16 cellular contexts compared by ENCODE assay signal in the genomic region with DNA sequence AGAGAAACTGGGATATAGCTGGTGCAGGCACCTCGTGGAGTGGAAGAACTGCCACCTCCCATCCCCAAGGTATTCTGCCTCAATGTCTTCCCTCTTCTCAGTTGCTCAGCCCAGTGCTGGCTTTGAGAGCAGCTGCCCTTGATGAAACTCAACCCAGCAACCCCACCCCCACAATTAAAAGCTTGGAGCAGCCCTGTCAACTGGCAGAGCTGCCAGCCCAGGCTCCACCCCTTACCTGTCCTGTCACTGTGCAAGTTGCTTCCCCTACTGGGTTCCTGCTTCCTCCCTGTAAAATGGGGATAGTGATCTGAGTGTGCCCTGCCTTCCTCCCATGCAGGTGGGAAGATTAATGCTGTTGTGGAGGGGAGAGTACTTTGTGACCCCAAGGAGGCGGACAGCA. TPM values are rescaled to one million over a fixed set of nuclear protein-coding genes. Genes with fewer than 3 reads are reported as not detected.
DNase-seq lines count a peak whose midpoint lies in the region; ATAC-seq, FAIRE-seq and TF ChIP-seq lines count a peak whose summit lies in the region.
"Had no signal": no experiment of that assay in that cellular context is flagged by ENCODE, and none has a peak within 500 bp of the region (broad histone marks: within the 10 kb centered on the region; RNA-seq: fewer than 3 reads in every experiment).

No MANE protein-coding gene starts in this region.

- no peaks in the 10 kb centered on the region for H3K9me3 ChIP-seq in K562 (replicated peaks; ENCODE audit: control insufficient read depth, insufficient read depth, low read depth, low read length)

- no peaks in the 10 kb centered on the region for H3K27me3 ChIP-seq in K562 (ENCODE audit: control insufficient read depth in 2 of 2, insufficient read depth in 2 of 2, low read length in 2 of 2)

- no TSS peak for BruUV-seq in K562 (replicated peaks; lab: Mats Ljungman, UMichigan)

- in situ Hi-C loops in K562 (cut with MboI) = no loop called here

- no peaks in the 10 kb centered on the region for H4K20me1 ChIP-seq in K562 (replicated peaks; ENCODE audit: control insufficient read depth, insufficient read depth, low read length)

- H3K4me3 Mint-ChIP-seq in nephron = peak overlapping the region; percentile 44 to 74 (median 62)
- H3K4me3 Mint-ChIP-seq: activated CD4-positive, alpha-beta T cell treated with anti-CD3 and anti-CD28 coated beads, Interleukin-2, amount 10 ng/mL, durations not matched to agents 7 days and 5 days; activated T-cell treated with anti-CD3 and anti-CD28 coated beads, Interleukin-2, amount 50 U/mL, for 4 hours; naive thymus-derived CD4-positive, alpha-beta T cell; stimulated activated memory B cell treated with anti-CD40 and anti-IgM and Interleukin-4, amounts not matched to agents 10 μg/mL and 1 μg/mL and 100 μg/mL, for 72 hours had no signal

- H2AFZ ChIP-seq in K562 (ENCODE audit: low read depth, low read length) = no peak overlapping the region

- no peaks in the 10 kb centered on the region for H3K9me1 ChIP-seq in K562 (ENCODE audit: control insufficient read depth, insufficient read depth, low read length)

- H3K4me2 ChIP-seq in K562 (ENCODE audit: insufficient read depth, low read length) = 0 out of 2 replicates have a peak overlapping the region, but pooled peaks have one; percentile 87

- peak overlapping the region in 1 of 2 experiments; percentile 61; a peak in 1 of 4 replicates for H3K9ac ChIP-seq in K562 (ENCODE audit: insufficient read depth in 1 of 2, low read depth in 2 of 2, low read length in 2 of 2)

- peaks cover 75% of the 10 kb centered on the region for H3K79me2 ChIP-seq in K562 (ENCODE audit: control insufficient read depth, insufficient read depth, low read length)

- ATAC-seq in K562 (no peak), GM18907 (IDR thresholded peaks at IDR 0.05; ENCODE audit: unreplicated experiment) (no peak), GM19035 (IDR thresholded peaks at IDR 0.05; ENCODE audit: unreplicated experiment) (no peak)
- ATAC-seq: activated T-cell treated with anti-CD3 and anti-CD28 coated beads, Interleukin-2, amount 50 U/mL, for 4 hours; naive thymus-derived CD4-positive, alpha-beta T cell; sciatic nerve; stimulated activated memory B cell treated with anti-CD40 and anti-IgM and Interleukin-4, amounts not matched to agents 10 μg/mL and 1 μg/mL and 100 μg/mL, for 72 hours had no signal

- peaks cover 52% of the 10 kb centered on the region for H3K4me1 Mint-ChIP-seq in nephron

- no peak for FAIRE-seq in K562 (lab: Jason Lieb, UNC)
- FAIRE-seq: RCC 7860 had no signal

- POLR2A ChIA-PET in K562 (lab: Yijun Ruan, JAX) = interaction anchor here (0.6 to 5.0 kb wide), 14 partner anchors 9 to 399 kb away, joined by 3 to 29 read pairs (median 3); partner anchors contain the start of gene HSP90AB1

- no peak for TF ChIP-seq EP300 in K562 (IDR thresholded peaks at IDR 0.05; ENCODE audit: low read length)

- TF ChIP-seq POLR2A in K562 (conservative IDR thresholded peaks at IDR 0.05) = no peak

- TF ChIP-seq RAD21 in K562 (CRISPR knock-in tag; conservative IDR thresholded peaks at IDR 0.05 in 1 of 2, IDR thresholded peaks at IDR 0.05 in 1 of 2) = no peak

- peak; percentile 28 for DNase-seq in DMS153 treated with DMSO at 0.1 percent for 48 hours (lab: John Stamatoyannopoulos, UW; ENCODE audit: unreplicated experiment)
- peak; percentile 16 for DNase-seq in NCI-H1436 treated with DMSO at 0.1 percent for 48 hours (lab: John Stamatoyannopoulos, UW)
- DNase-seq in K562 (ENCODE audit: extremely low read depth in 1 of 4, low spot score in 3 of 4) = no peak
- no peak for DNase-seq in coronary artery (ENCODE audit: low spot score)
- DNase-seq in occipital lobe (lab: John Stamatoyannopoulos, UW) = no peak
- DNase-seq: activated CD4-positive, alpha-beta T cell treated with anti-CD3 and anti-CD28 coated beads, Interleukin-2, amount 10 ng/mL, durations not matched to agents 7 days and 5 days; activated T-cell treated with anti-CD3 and anti-CD28 coated beads, Interleukin-2, amount 50 U/mL, for 4 hours; head of caudate nucleus; naive thymus-derived CD4-positive, alpha-beta T cell; NCI-H446 treated with DMSO at 0.1 percent for 48 hours had no signal

- 70% methylated on average over 2 of the region's 2 CpGs for WGBS in K562 (ENCODE audit: insufficient coverage, low coverage, missing lambda C conversion rate)

- CTCF ChIA-PET in K562 (lab: Yijun Ruan, JAX; ENCODE audit: low intra/inter-chr PET ratio) = no interaction called here

- H3K4me3 ChIP-seq in K562 (no peak overlapping the region), coronary artery (no peak overlapping the region)

- peak overlapping the region; percentile 81 to 87 (median 83) for H3K27ac Mint-ChIP-seq in nephron
- H3K27ac Mint-ChIP-seq: activated CD4-positive, alpha-beta T cell treated with anti-CD3 and anti-CD28 coated beads, Interleukin-2, amount 10 ng/mL, durations not matched to agents 7 days and 5 days; stimulated activated memory B cell treated with anti-CD40 and anti-IgM and Interleukin-4, amounts not matched to agents 10 μg/mL and 1 μg/mL and 100 μg/mL, for 72 hours had no signal

- peaks cover 5% of the 10 kb centered on the region for H3K36me3 Mint-ChIP-seq in nephron (ENCODE audit: low read depth)

- no peaks in the 10 kb centered on the region for H3K9me3 Mint-ChIP-seq in nephron
- H3K9me3 Mint-ChIP-seq: activated CD4-positive, alpha-beta T cell treated with anti-CD3 and anti-CD28 coated beads, Interleukin-2, amount 10 ng/mL, durations not matched to agents 7 days and 5 days; activated T-cell treated with anti-CD3 and anti-CD28 coated beads, Interleukin-2, amount 50 U/mL, for 4 hours; naive thymus-derived CD4-positive, alpha-beta T cell; stimulated activated memory B cell treated with anti-CD40 and anti-IgM and Interleukin-4, amounts not matched to agents 10 μg/mL and 1 μg/mL and 100 μg/mL, for 72 hours had no signal

- peaks cover 57 to 81% of the 10 kb centered on the region in 2 experiments for H3K4me1 ChIP-seq in K562 (replicated peaks in 1 of 2; ENCODE audit: control insufficient read depth in 2 of 2, insufficient read depth in 2 of 2, low read length in 2 of 2)

- H3K36me3 ChIP-seq in K562 (ENCODE audit: control insufficient read depth, insufficient read depth, low read length) = peaks cover 30% of the 10 kb centered on the region

- no peaks in the 10 kb centered on the region for H3K27me3 Mint-ChIP-seq in nephron (ENCODE audit: low read depth)
- H3K27me3 Mint-ChIP-seq: activated CD4-positive, alpha-beta T cell treated with anti-CD3 and anti-CD28 coated beads, Interleukin-2, amount 10 ng/mL, durations not matched to agents 7 days and 5 days; naive thymus-derived CD4-positive, alpha-beta T cell; stimulated activated memory B cell treated with anti-CD40 and anti-IgM and Interleukin-4, amounts not matched to agents 10 μg/mL and 1 μg/mL and 100 μg/mL, for 72 hours had no signal

- no peak overlapping the region for H3K27ac ChIP-seq in K562 (ENCODE audit: extremely low read depth, low read depth, low read length)
- H3K27ac ChIP-seq in coronary artery = no peak overlapping the region

- TF ChIP-seq CTCF in K562 (IDR thresholded peaks at IDR 0.05 in 2 of 3, conservative IDR thresholded peaks at IDR 0.05 in 1 of 3; ENCODE audit: insufficient read depth in 2 of 3, low read depth in 1 of 3, low read length in 3 of 3) (no peak), nephron (IDR thresholded peaks at IDR 0.05; ENCODE audit: unreplicated experiment in 3 of 3) (no peak), coronary artery (IDR thresholded peaks at IDR 0.05) (no peak)

- intact Hi-C loops in K562 (cut with micrococcal nuclease) = no loop called here

RNA-seq across cellular contexts. Expression of gene TMEM63B, which starts 4.5 kb away (rescaled TPM):
- total RNA-seq in K562 (2011; cell fraction: chromatin; rRNA removed; ENCODE audit: low replicate concordance) = 125 and 274 TPM in 2 replicates
- total RNA-seq in K562 (2011; cell fraction: nucleolus; rRNA removed) = 162 and 166 TPM in 2 replicates
- 160 TPM in 2 replicates for total RNA-seq in K562 (2011; cell fraction: nucleoplasm; rRNA removed)
- total RNA-seq in K562 (2014; rRNA removed) (12.6 and 22.5 TPM in 2 replicates), K562 (2014; rRNA removed; fragmentation: Illumina TruSeq; extraction: Trizol) (10.8 and 14.4 TPM in 2 replicates), K562 (2015; rRNA removed; fragmentation: Illumina TruSeq; extraction: Trizol) (14.0 and 14.3 TPM in 2 replicates), K562 (2021) (39.2 and 39.4 TPM in 2 replicates), occipital lobe (41.3 TPM)
- polyA plus RNA-seq in K562 (2011; rRNA removed) (37.0 and 59.6 TPM in 2 replicates), K562 (2014; fragmentation: Illumina TruSeq; extraction: Trizol) (32.5 and 35.7 TPM in 2 replicates), K562 (2014; fragmentation: Nextera tagmentation; extraction: Ambion mirVana) (under 1 TPM; 0.14 to 0.17 TPM), K562 (2014; rRNA removed) (26.8 and 31.0 TPM in 2 replicates)
- 69.9 and 86.4 TPM in 2 replicates for polyA plus RNA-seq in K562 (2011; cell fraction: cytosol; rRNA removed)
- polyA plus RNA-seq in K562 (2011; cell fraction: nucleus; rRNA removed) = 128 and 148 TPM in 2 replicates
- 27.9 and 28.7 TPM in 2 replicates for polyA plus RNA-seq in K562 (2012)
- 52.7 and 68.9 TPM in 2 replicates for polyA minus RNA-seq in K562 (2011; rRNA and poly(A)+ RNA removed)
- polyA minus RNA-seq in K562 (2011; cell fraction: cytosol; rRNA and poly(A)+ RNA removed) = 35.2 and 46.9 TPM in 2 replicates
- 25.6 and 33.4 TPM in 2 replicates for polyA minus RNA-seq in K562 (2011; cell fraction: nucleus; rRNA and poly(A)+ RNA removed)

RNA-seq across cellular contexts. Expression of gene MRPL14, which starts 4.6 kb away (rescaled TPM):
- 39.2 and 66.5 TPM in 2 replicates for total RNA-seq in K562 (2011; cell fraction: chromatin; rRNA removed; ENCODE audit: low replicate concordance)
- 54.2 and 60.8 TPM in 2 replicates for total RNA-seq in K562 (2011; cell fraction: nucleolus; rRNA removed)
- 55.7 and 67.6 TPM in 2 replicates for total RNA-seq in K562 (2011; cell fraction: nucleoplasm; rRNA removed)
- total RNA-seq in K562 (2014; rRNA removed) = 166 and 199 TPM in 2 replicates
- total RNA-seq in K562 (2014; rRNA removed; fragmentation: Illumina TruSeq; extraction: Trizol) = 97.5 and 126 TPM in 2 replicates
- 130 and 136 TPM in 2 replicates for total RNA-seq in K562 (2015; rRNA removed; fragmentation: Illumina TruSeq; extraction: Trizol)
- total RNA-seq in K562 (2021) = 143 and 149 TPM in 2 replicates
- polyA plus RNA-seq in K562 (2011; rRNA removed) = 145 and 165 TPM in 2 replicates
- polyA plus RNA-seq in K562 (2011; cell fraction: cytosol; rRNA removed) = 149 and 217 TPM in 2 replicates
- 68.7 and 82.6 TPM in 2 replicates for polyA plus RNA-seq in K562 (2011; cell fraction: nucleus; rRNA removed)
- polyA plus RNA-seq in K562 (2012) = 102 and 171 TPM in 2 replicates
- 134 and 163 TPM in 2 replicates for polyA plus RNA-seq in K562 (2014; fragmentation: Illumina TruSeq; extraction: Trizol)
- polyA plus RNA-seq in K562 (2014; fragmentation: Nextera tagmentation; extraction: Ambion mirVana) = 100 to 1,000 TPM; 414 to 424 TPM
- 195 and 240 TPM in 2 replicates for polyA plus RNA-seq in K562 (2014; rRNA removed)
- 39.8 and 41.8 TPM in 2 replicates for polyA minus RNA-seq in K562 (2011; rRNA and poly(A)+ RNA removed)
- polyA minus RNA-seq in K562 (2011; cell fraction: cytosol; rRNA and poly(A)+ RNA removed) = 38.6 and 39.1 TPM in 2 replicates
- 15.3 and 25.4 TPM in 2 replicates for polyA minus RNA-seq in K562 (2011; cell fraction: nucleus; rRNA and poly(A)+ RNA removed)
- total RNA-seq in occipital lobe = 34.6 TPM

RNA-seq across cellular contexts. Expression of gene CAPN11, which starts 26.7 kb away (rescaled TPM):
- 2.2 and 4.6 TPM in 2 replicates for total RNA-seq in K562 (2011; cell fraction: chromatin; rRNA removed; ENCODE audit: low replicate concordance)
- 1.8 and 2.5 TPM in 2 replicates for total RNA-seq in K562 (2011; cell fraction: nucleolus; rRNA removed)
- total RNA-seq in K562 (2011; cell fraction: nucleoplasm; rRNA removed) = 1.6 and 1.9 TPM in 2 replicates
- total RNA-seq in K562 (2014; rRNA removed) (0.20 and 0.41 TPM in 2 replicates), K562 (2014; rRNA removed; fragmentation: Illumina TruSeq; extraction: Trizol) (0.13 and 0.18 TPM in 2 replicates), K562 (2015; rRNA removed; fragmentation: Illumina TruSeq; extraction: Trizol) (0.07 and 0.11 TPM in 2 replicates), K562 (2021) (0.07 and 0.18 TPM in 2 replicates), occipital lobe (not detected)
- polyA plus RNA-seq in K562 (2011; rRNA removed) (0.30 and 0.46 TPM in 2 replicates), K562 (2014; fragmentation: Illumina TruSeq; extraction: Trizol) (0.15 and 0.19 TPM in 2 replicates), K562 (2014; fragmentation: Nextera tagmentation; extraction: Ambion mirVana) (under 1 TPM in 1 of 2 experiments, not detected in 1; 0.03 TPM), K562 (2014; rRNA removed) (0.04 and 0.61 TPM in 2 replicates)
- polyA plus RNA-seq in K562 (2011; cell fraction: cytosol; rRNA removed) = 0.15 and 0.57 TPM in 2 replicates
- 3.4 and 5.7 TPM in 2 replicates for polyA plus RNA-seq in K562 (2011; cell fraction: nucleus; rRNA removed)
- 0.35 and 1.5 TPM in 2 replicates for polyA plus RNA-seq in K562 (2012)
- 0.24 and 0.25 TPM in 2 replicates for polyA minus RNA-seq in K562 (2011; rRNA and poly(A)+ RNA removed)
- polyA minus RNA-seq in K562 (2011; cell fraction: cytosol; rRNA and poly(A)+ RNA removed) = 0.48 TPM in 1 of 2 replicates, not detected in the other
- 0.67 and 0.81 TPM in 2 replicates for polyA minus RNA-seq in K562 (2011; cell fraction: nucleus; rRNA and poly(A)+ RNA removed)
- polyA plus RNA-seq: naive thymus-derived CD4-positive, alpha-beta T cell had no signal

Comparison
In these comparisons a context has a peak if more than half of its experiments do, and no peak if none do; other contexts are left out.
1. DNase-seq: peak in DMS153 treated with DMSO at 0.1 percent for 48 hours (single experiment) and NCI-H1436 treated with DMSO at 0.1 percent for 48 hours (single experiment); none in K562 (0 of 4), coronary artery (single experiment) and occipital lobe (single experiment).